8 cellular contexts compared by ENCODE assay signal in the genomic region with DNA sequence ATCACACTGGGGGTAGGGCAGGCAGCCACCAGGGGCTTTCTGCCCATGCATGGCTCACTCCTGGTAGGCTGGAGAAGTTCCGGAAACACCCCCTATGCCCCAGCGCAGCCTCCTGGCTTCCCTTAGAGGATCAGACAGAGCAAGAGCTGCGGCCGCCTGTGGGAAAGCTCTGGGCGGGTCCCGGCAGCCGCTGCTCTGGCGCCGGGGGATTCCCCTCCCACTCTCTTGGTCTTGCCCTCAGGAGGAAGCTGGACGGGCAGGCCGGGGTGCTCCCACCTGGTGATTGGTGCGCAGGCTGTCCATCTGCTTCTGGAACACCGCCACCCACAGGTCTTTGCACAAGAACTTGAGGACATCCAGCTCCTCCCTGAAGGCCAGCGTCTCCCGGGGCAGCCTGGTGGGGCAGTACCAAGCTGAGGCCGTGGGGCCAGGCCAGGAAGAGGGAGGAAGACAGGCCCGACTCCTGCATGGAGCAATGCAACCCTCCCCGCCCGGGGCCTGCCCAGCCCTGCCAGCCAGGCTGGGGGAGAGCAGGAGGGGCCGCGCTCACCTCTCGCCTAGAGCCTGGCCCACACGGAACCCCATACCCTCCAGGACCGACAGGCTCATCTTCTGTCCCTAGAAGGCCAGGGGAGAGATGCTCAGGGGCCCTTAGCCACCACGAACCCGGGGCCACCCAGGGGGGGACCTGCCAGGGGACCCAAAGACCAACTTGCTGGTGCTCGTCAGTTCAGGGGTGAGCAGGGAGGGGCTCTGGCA. TPM values are rescaled to one million over a fixed set of nuclear protein-coding genes. Genes with fewer than 3 reads are reported as not detected.
DNase-seq lines count a peak whose midpoint lies in the region; ATAC-seq and TF ChIP-seq lines count a peak whose summit lies in the region.

No MANE protein-coding gene starts in this region.

- peak; percentile 29 for TF ChIP-seq POLR2A in GM19099 (IDR thresholded peaks at IDR 0.05; ENCODE audit: extremely low read depth, insufficient read length, low read depth)

- H3K4me1 ChIP-seq in psoas muscle = no peaks in the 10 kb centered on the region

- H3K27me3 ChIP-seq in psoas muscle (ENCODE audit: insufficient read depth in 3 of 3, low read length in 2 of 3) = peaks cover 0 to 25% (median 0%) of the 10 kb centered on the region in 3 donors

- no peak overlapping the region for H3K27ac ChIP-seq in psoas muscle

- no peak for TF ChIP-seq CTCF in psoas muscle (IDR thresholded peaks at IDR 0.05)

- intact Hi-C loops in psoas muscle (cut with DNase I) = loop anchor here in 1 of 2 donors (5.0 kb wide), 1 partner anchor 83 kb away; a partner anchor contains a TSS

- DNase-seq in AG20443 (ENCODE audit: low spot score) (peak; percentile 74), fibroblast of gingiva (ENCODE audit: low read depth) (peak; percentile 60), psoas muscle (peak in 1 of 2 donors; percentile 40), NCI-H2171 treated with DMSO at 0.1 percent for 48 hours (lab: John Stamatoyannopoulos, UW) (no peak), NCI-H1048 (lab: John Stamatoyannopoulos, UW) (no peak)
- DNase-seq in activated CD4-positive, CD25-positive, alpha-beta regulatory T cell treated with anti-CD3 and anti-CD28 coated beads, Interleukin-2, amount 50 U/mL, for 72 hours = peak; percentile 65

- H3K9me3 ChIP-seq in psoas muscle = no peaks in the 10 kb centered on the region

- no peaks in the 10 kb centered on the region for H3K36me3 ChIP-seq in psoas muscle (ENCODE audit: insufficient read depth in 1 of 2, low read depth in 1 of 2)

- 36 to 42% (median 37%) methylated on average over 21 to 27 of the region's 27 CpGs for WGBS in psoas muscle, 3 donors

- ATAC-seq in HG03558 (IDR thresholded peaks at IDR 0.05; ENCODE audit: extremely low read depth, unreplicated experiment) (peak; percentile 66), psoas muscle (peak; percentile 21 to 54 (median 30))

- no peak overlapping the region for H3K4me3 ChIP-seq in psoas muscle

RNA-seq across cellular contexts. Expression of a gene that starts 4.0 kb away (rescaled TPM):
- under 1 TPM in 3 of 4 donors, not detected in 1; 0.06 to 0.09 (median 0.08) TPM for total RNA-seq in psoas muscle
- under 1 TPM in 2 of 3 donors, not detected in 1; 0.08 to 0.18 TPM for polyA plus RNA-seq in psoas muscle

RNA-seq across cellular contexts. Expression of a gene that starts 13.3 kb away (rescaled TPM):
- 10 to 100 TPM; 12.3 to 42.2 (median 20.6) TPM for total RNA-seq in psoas muscle
- polyA plus RNA-seq in psoas muscle = 10 to 100 TPM; 10.8 to 14.5 (median 12.9) TPM

RNA-seq across cellular contexts. Expression of a gene that starts 13.8 kb away (rescaled TPM):
- 1 to 10 TPM; 4.1 to 7.8 (median 5.1) TPM for total RNA-seq in psoas muscle
- 1 to 10 TPM; 3.3 to 6.6 (median 6.5) TPM for polyA plus RNA-seq in psoas muscle

Comparison
In these comparisons a context has a peak if more than half of its experiments do, and no peak if none do; other contexts are left out.
1. DNase-seq: peak in AG20443 (single experiment), activated CD4-positive, CD25-positive, alpha-beta regulatory T cell treated with anti-CD3 and anti-CD28 coated beads, Interleukin-2, amount 50 U/mL, for 72 hours (single experiment) and fibroblast of gingiva (single experiment); none in NCI-H2171 treated with DMSO at 0.1 percent for 48 hours (single experiment) and NCI-H1048 (single experiment).